In the genomic region with DNA sequence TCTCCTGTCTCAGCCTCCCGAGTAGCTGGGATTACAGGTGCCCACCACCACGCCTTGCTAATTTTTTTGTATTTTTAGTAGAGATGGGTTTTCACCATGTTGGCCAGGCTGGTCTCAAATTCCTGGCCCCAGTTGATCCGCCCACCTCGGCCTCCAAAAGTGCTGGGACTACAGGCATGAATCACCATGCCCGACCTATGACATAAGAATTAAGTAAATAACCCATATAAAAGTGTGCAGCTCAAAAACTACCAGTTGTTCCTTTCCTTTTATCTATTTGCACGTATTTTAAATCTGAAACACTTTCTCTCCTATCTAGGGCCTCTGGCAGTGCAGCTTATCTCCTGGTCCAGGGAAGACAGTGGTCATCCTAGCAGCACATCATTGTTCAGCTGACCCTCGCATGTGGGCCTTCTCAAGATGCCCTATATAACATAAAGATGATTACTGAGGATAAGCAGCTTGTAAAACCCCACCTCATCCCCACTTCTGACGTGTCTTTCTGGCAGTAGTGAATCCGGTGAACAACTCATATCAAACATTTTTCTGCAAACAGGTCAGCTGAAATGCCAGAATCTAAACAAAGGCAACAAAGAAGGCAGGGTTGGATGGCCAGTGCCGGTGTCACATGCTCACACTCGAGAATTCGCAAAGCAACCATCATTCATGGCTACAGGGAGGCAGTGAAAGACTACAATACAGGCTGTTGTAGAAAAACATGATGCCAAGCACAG, we compare ENCODE assay signal across 16 cellular contexts. TPM values are rescaled to one million over a fixed set of nuclear protein-coding genes. Genes with fewer than 3 reads are reported as not detected.
A peak's percentile ranks its signal among the peaks of the same experiment; 100 is the strongest.
DNase-seq lines count a peak whose midpoint lies in the region; ATAC-seq, FAIRE-seq and TF ChIP-seq lines count a peak whose summit lies in the region.
"Had no signal": no experiment of that assay in that cellular context is flagged by ENCODE, and none has a peak within 500 bp of the region (broad histone marks: within the 10 kb centered on the region; RNA-seq: fewer than 3 reads in every experiment).

No MANE protein-coding gene starts in this region.

- H3K79me2 ChIP-seq in astrocyte (ENCODE audit: insufficient read depth, low read length), result no peaks in the 10 kb centered on the region

- H3K27me3 ChIP-seq in astrocyte (ENCODE audit: insufficient read depth, low read length) (no peaks in the 10 kb centered on the region), lower lobe of right lung (ENCODE audit: low read depth) (no peaks in the 10 kb centered on the region), transverse colon (no peaks in the 10 kb centered on the region)
- H3K27me3 ChIP-seq in CD8-positive, alpha-beta memory T cell (ENCODE audit: insufficient read depth, low read length, poor library complexity, severe bottlenecking), result no peaks in the 10 kb centered on the region

- peak overlapping the region; percentile 71 for H3K4me2 ChIP-seq in astrocyte (ENCODE audit: low read length)

- intact Hi-C loops in head of caudate nucleus (cut with DNase I) (no loop called here), lower lobe of right lung (cut with DNase I) (no loop called here), transverse colon (cut with DNase I; ENCODE audit: low total_unique reads) (no loop called here)

- no peaks in the 10 kb centered on the region for H3K27me3 Mint-ChIP-seq in activated T-cell treated with anti-CD3 and anti-CD28 coated beads, Interleukin-2, amount 50 U/mL, for 72 hours (ENCODE audit: low read depth)
- no peaks in the 10 kb centered on the region for H3K27me3 Mint-ChIP-seq in activated T-cell treated with anti-CD3 and anti-CD28 coated beads, Interleukin-2, amount 50 U/mL, for 4 hours (ENCODE audit: low read depth)
- H3K27me3 Mint-ChIP-seq in astrocyte (ENCODE audit: low read depth, unreplicated experiment), result no peaks in the 10 kb centered on the region
- no peaks in the 10 kb centered on the region for H3K27me3 Mint-ChIP-seq in CD8-positive, alpha-beta memory T cell

- H3K27ac ChIP-seq in astrocyte (ENCODE audit: low read depth, low read length) (peak overlapping the region; percentile 89), lower lobe of right lung (no peak overlapping the region), transverse colon (no peak overlapping the region)
- H3K27ac ChIP-seq in CD8-positive, alpha-beta memory T cell (ENCODE audit: low read depth, low read length), result no peak overlapping the region

- H3K36me3 ChIP-seq in astrocyte (ENCODE audit: insufficient read depth, low read length) (no peaks in the 10 kb centered on the region), lower lobe of right lung (peaks cover 14% of the 10 kb centered on the region), transverse colon (peaks cover 0 to 7% (median 0%) of the 10 kb centered on the region in 4 donors)
- no peaks in the 10 kb centered on the region for H3K36me3 ChIP-seq in CD8-positive, alpha-beta memory T cell (ENCODE audit: insufficient read depth, low read length)

- H4K20me1 ChIP-seq in astrocyte (ENCODE audit: insufficient read depth, low read length), result peaks cover 3% of the 10 kb centered on the region

- H3K27ac Mint-ChIP-seq in activated T-cell treated with anti-CD3 and anti-CD28 coated beads, Interleukin-2, amount 50 U/mL, for 72 hours, result peak overlapping the region; percentile 50
- H3K27ac Mint-ChIP-seq in astrocyte (ENCODE audit: unreplicated experiment), result no peak overlapping the region
- peak overlapping the region in 3 of 8 donors; percentile 10 to 72 (median 36) for H3K27ac Mint-ChIP-seq in CD8-positive, alpha-beta memory T cell

- no peaks in the 10 kb centered on the region for H3K9me3 Mint-ChIP-seq in activated T-cell treated with anti-CD3 and anti-CD28 coated beads, Interleukin-2, amount 50 U/mL, for 72 hours
- no peaks in the 10 kb centered on the region for H3K9me3 Mint-ChIP-seq in activated T-cell treated with anti-CD3 and anti-CD28 coated beads, Interleukin-2, amount 50 U/mL, for 4 hours
- no peaks in the 10 kb centered on the region for H3K9me3 Mint-ChIP-seq in astrocyte (ENCODE audit: unreplicated experiment)
- H3K9me3 Mint-ChIP-seq in CD8-positive, alpha-beta memory T cell, result no peaks in the 10 kb centered on the region

- H3K9ac ChIP-seq in astrocyte (ENCODE audit: low read length), result peak overlapping the region; percentile 59

- H3K9me3 ChIP-seq in astrocyte (ENCODE audit: insufficient read depth, low read depth, low read length) (no peaks in the 10 kb centered on the region), lower lobe of right lung (no peaks in the 10 kb centered on the region), transverse colon (no peaks in the 10 kb centered on the region)
- no peaks in the 10 kb centered on the region for H3K9me3 ChIP-seq in CD8-positive, alpha-beta memory T cell (ENCODE audit: low read length)

- peaks cover 6% of the 10 kb centered on the region for H3K4me1 Mint-ChIP-seq in activated T-cell treated with anti-CD3 and anti-CD28 coated beads, Interleukin-2, amount 50 U/mL, for 72 hours (ENCODE audit: low read depth)
- H3K4me1 Mint-ChIP-seq in activated T-cell treated with anti-CD3 and anti-CD28 coated beads, Interleukin-2, amount 50 U/mL, for 4 hours (ENCODE audit: low read depth), result peaks cover 13% of the 10 kb centered on the region
- peaks cover 9% of the 10 kb centered on the region for H3K4me1 Mint-ChIP-seq in astrocyte (ENCODE audit: low read depth, unreplicated experiment)
- H3K4me1 Mint-ChIP-seq in CD8-positive, alpha-beta memory T cell, result peaks cover 16 to 21% (median 20%) of the 10 kb centered on the region in 3 donors

- H3K4me1 ChIP-seq in astrocyte (ENCODE audit: insufficient read depth, low read length) (peaks cover 17% of the 10 kb centered on the region), lower lobe of right lung (no peaks in the 10 kb centered on the region), transverse colon (peaks cover 0 to 5% (median 0%) of the 10 kb centered on the region in 4 donors)
- H3K4me1 ChIP-seq in CD8-positive, alpha-beta memory T cell (ENCODE audit: insufficient read depth, low read length), result no peaks in the 10 kb centered on the region

- POLR2A ChIA-PET in CD8-positive, alpha-beta memory T cell (lab: Charles Lee), result no interaction called here

- H3K4me3 Mint-ChIP-seq in activated T-cell treated with anti-CD3 and anti-CD28 coated beads, Interleukin-2, amount 50 U/mL, for 72 hours, result no peak overlapping the region
- H3K4me3 Mint-ChIP-seq in activated T-cell treated with anti-CD3 and anti-CD28 coated beads, Interleukin-2, amount 50 U/mL, for 4 hours, result no peak overlapping the region
- peak overlapping the region; percentile 21 for H3K4me3 Mint-ChIP-seq in astrocyte (ENCODE audit: unreplicated experiment)
- H3K4me3 Mint-ChIP-seq in CD8-positive, alpha-beta memory T cell, result no peak overlapping the region

- peaks cover 0 to 3% of the 10 kb centered on the region in 2 donors for H3K36me3 Mint-ChIP-seq in activated T-cell treated with anti-CD3 and anti-CD28 coated beads, Interleukin-2, amount 50 U/mL, for 72 hours (ENCODE audit: insufficient read depth in 2 of 2)
- H3K36me3 Mint-ChIP-seq in activated T-cell treated with anti-CD3 and anti-CD28 coated beads, Interleukin-2, amount 50 U/mL, for 4 hours (ENCODE audit: insufficient read depth), result peaks cover 16% of the 10 kb centered on the region
- H3K36me3 Mint-ChIP-seq in astrocyte (ENCODE audit: low read depth, unreplicated experiment), result peaks cover 7% of the 10 kb centered on the region
- peaks cover 0 to 30% (median 15%) of the 10 kb centered on the region in 3 donors for H3K36me3 Mint-ChIP-seq in CD8-positive, alpha-beta memory T cell

- H3K4me3 ChIP-seq in astrocyte (ENCODE audit: insufficient read depth, low read depth, low read length) (no peak overlapping the region), lower lobe of right lung (no peak overlapping the region), transverse colon (no peak overlapping the region)
- no peak overlapping the region for H3K4me3 ChIP-seq in CD8-positive, alpha-beta memory T cell (ENCODE audit: low read length)

- no peak for TF ChIP-seq EP300 in transverse colon (IDR thresholded peaks at IDR 0.05; ENCODE audit: low read depth)

- no peak for ATAC-seq in activated T-cell treated with anti-CD3 and anti-CD28 coated beads, Interleukin-2, amount 50 U/mL, for 72 hours (replicated peaks in 1 of 2)
- no peak for ATAC-seq in activated T-cell treated with anti-CD3 and anti-CD28 coated beads, Interleukin-2, amount 50 U/mL, for 4 hours
- no peak for ATAC-seq in lower lobe of right lung
- ATAC-seq: stimulated activated naive CD8-positive, alpha-beta T cell treated with anti-CD3 and anti-CD28 coated beads, Interleukin-15, Interleukin-2, amounts not matched to agents 100 U/mL and 50 U/mL, for 24 hours had no signal

- in situ Hi-C loops in transverse colon (cut with MboI; ENCODE audit: low pct_ligation_motif_present in 1 of 4, low pct_unique_long_range_greater_than_20kb in 1 of 4, low sequenced_read_pairs in 3 of 4), result no loop called here

- no peak for TF ChIP-seq POLR2A in transverse colon (IDR thresholded peaks at IDR 0.05)

- peak overlapping the region; percentile 20 for H2AFZ ChIP-seq in astrocyte (ENCODE audit: low read depth, low read length)

- DNase-seq in activated T-cell treated with anti-CD3 and anti-CD28 coated beads, Interleukin-2, amount 50 U/mL, for 72 hours, result no peak
- no peak for DNase-seq in activated T-cell treated with anti-CD3 and anti-CD28 coated beads, Interleukin-2, amount 50 U/mL, for 4 hours
- DNase-seq in astrocyte (ENCODE audit: low read depth), result peak; percentile 96
- peak in 30 of 42 donors; percentile 10 to 80 (median 48) for DNase-seq in head of caudate nucleus
- DNase-seq in lower lobe of right lung, result no peak
- DNase-seq in transverse colon, result no peak
- DNase-seq in RCC 7860 (ENCODE audit: low spot score), result no peak
- DNase-seq in CD8-positive, alpha-beta memory T cell, result no peak
- DNase-seq: activated CD4-positive, CD25-positive, alpha-beta regulatory T cell treated with anti-CD3 and anti-CD28 coated beads, Interleukin-2, amount 50 U/mL, for 72 hours; NCI-H1105 treated with DMSO at 0.1 percent for 48 hours; NCI-H524; occipital lobe; SHP77 treated with DMSO at 0.1 percent for 48 hours; stimulated activated CD4-positive, alpha-beta T cell treated with anti-CD3 and anti-CD28 coated beads, Interleukin-1b, Interleukin-23, amount 100 ng/mL, for 48 hours; stimulated activated naive CD8-positive, alpha-beta T cell treated with anti-CD3 and anti-CD28 coated beads, Interleukin-15, Interleukin-2, amounts not matched to agents 100 U/mL and 50 U/mL, for 24 hours had no signal

- CTCF ChIA-PET in CD8-positive, alpha-beta memory T cell (lab: Charles Lee), result interaction anchor here (1.4 to 1.5 kb wide), 2 partner anchors 10 to 39 kb away, joined by 4 to 5 read pairs; no protein-coding TSS in a partner anchor

- FAIRE-seq in astrocyte (lab: Jason Lieb, UNC) (no peak), RCC 7860 (lab: Jason Lieb, UNC) (no peak)
- FAIRE-seq: A204.1 had no signal

- WGBS in transverse colon (ENCODE audit: low coverage in 1 of 2), 2 donors, result 84 to 87% methylated on average over 11 to 12 of the region's 12 CpGs

- TF ChIP-seq CTCF in astrocyte (IDR thresholded peaks at IDR 0.05; ENCODE audit: insufficient read depth, low read depth, low read length) (no peak), lower lobe of right lung (IDR thresholded peaks at IDR 0.05) (no peak), transverse colon (IDR thresholded peaks at IDR 0.05) (no peak)

RNA-seq across cellular contexts. Expression of a gene that starts 36.0 kb away (rescaled TPM):
- 1 to 10 TPM; 2.2 to 3.1 TPM for total RNA-seq in activated T-cell treated with anti-CD3 and anti-CD28 coated beads, Interleukin-2, amount 50 U/mL, for 72 hours
- total RNA-seq in activated T-cell treated with anti-CD3 and anti-CD28 coated beads, Interleukin-2, amount 50 U/mL, for 4 hours, result under 1 TPM; 0.23 to 0.63 (median 0.37) TPM
- 1.9 and 2.5 TPM in 2 replicates for total RNA-seq in astrocyte
- total RNA-seq in lower lobe of right lung, result 3.7 TPM
- 1 to 10 TPM; 1.1 to 5.2 (median 2.2) TPM for total RNA-seq in transverse colon
- 1 to 10 TPM in 1 of 2 experiments, under 1 TPM in 1; 0.96 to 1.0 TPM for total RNA-seq in CD8-positive, alpha-beta memory T cell
- not detected for polyA plus RNA-seq in CD8-positive, alpha-beta memory T cell

Comparison
In these comparisons a context has a peak if more than half of its experiments do, and no peak if none do; other contexts are left out.
1. DNase-seq: peak in astrocyte (single experiment) and head of caudate nucleus (30 of 42); none in activated T-cell treated with anti-CD3 and anti-CD28 coated beads, Interleukin-2, amount 50 U/mL, for 72 hours (0 of 2), activated T-cell treated with anti-CD3 and anti-CD28 coated beads, Interleukin-2, amount 50 U/mL, for 4 hours (single experiment), lower lobe of right lung (single experiment), transverse colon (single experiment), RCC 7860 (single experiment) and CD8-positive, alpha-beta memory T cell (0 of 5).